ENCODE assay signal across 8 cellular contexts in the genomic region with DNA sequence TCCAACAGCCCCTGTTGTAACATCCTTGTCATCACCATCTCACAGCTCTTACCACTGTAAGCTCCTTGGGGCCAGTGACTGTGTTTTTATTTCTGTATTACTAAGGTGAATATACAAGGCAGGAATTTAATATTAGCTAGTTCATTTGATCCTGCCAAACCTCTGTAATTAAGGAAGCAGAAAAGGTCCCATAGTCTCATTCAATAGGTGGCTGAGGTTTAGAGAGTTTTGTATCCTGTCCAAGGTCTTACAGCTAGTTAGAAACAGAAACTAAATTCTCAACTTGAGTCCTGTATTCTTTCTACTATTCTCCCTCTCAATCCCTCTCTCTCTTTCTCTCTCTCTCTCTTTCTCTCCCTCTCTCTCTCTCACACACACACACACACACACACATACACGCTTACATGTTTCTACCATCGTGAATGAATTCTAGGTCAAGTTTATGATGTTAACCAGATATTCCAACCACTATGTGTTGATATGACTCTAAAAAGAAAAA. TPM values are rescaled to one million over a fixed set of nuclear protein-coding genes. Genes with fewer than 3 reads are reported as not detected.
DNase-seq lines count a peak whose midpoint lies in the region; ATAC-seq and TF ChIP-seq lines count a peak whose summit lies in the region.

No MANE protein-coding gene starts in this region.

- H3K4me3 ChIP-seq in HL-60 (replicated peaks; ENCODE audit: insufficient read depth, low read length) (no peak overlapping the region), mucosa of rectum (ENCODE audit: low read length in 2 of 2) (peak overlapping the region in 1 of 2 donors; percentile 74)

- H3K27ac Mint-ChIP-seq in CD14-positive monocyte (peak overlapping the region; percentile 93 to 100 (median 99)), MCF 10A (ENCODE audit: low read depth, unreplicated experiment) (peak overlapping the region; percentile 94)

- no peaks in the 10 kb centered on the region for H3K36me3 ChIP-seq in mucosa of rectum (ENCODE audit: control insufficient read depth in 2 of 2, insufficient read depth in 2 of 2, low read length in 2 of 2)

- H3K9me3 ChIP-seq in mucosa of rectum (ENCODE audit: control insufficient read depth in 2 of 2, low read length in 2 of 2), result no peaks in the 10 kb centered on the region

- H3K27ac ChIP-seq in HL-60 (replicated peaks) (peak overlapping the region; percentile 96), mucosa of rectum (ENCODE audit: low read depth in 2 of 2, low read length in 2 of 2) (peak overlapping the region; percentile 72 to 80)

- POLR2A ChIA-PET in MCF 10A (lab: Yijun Ruan, JAX) (interaction anchor here (0.8 to 8.0 kb wide), 8 partner anchors 9 to 359 kb away, joined by 3 to 69 read pairs (median 4); partner anchors contain the start of genes GLIPR1L1, GLIPR1L2 and KRR1), HEK293T (lab: Yijun Ruan, JAX) (interaction anchor here (1.0 kb wide), 1 partner anchor 89 kb away, joined by 3 read pairs; the partner anchor contains the start of gene GLIPR1L2)

- H3K27me3 ChIP-seq in HL-60 (ENCODE audit: insufficient read depth, poor library complexity, severe bottlenecking), result no peaks in the 10 kb centered on the region
- H3K27me3 ChIP-seq in mucosa of rectum (ENCODE audit: control insufficient read depth in 2 of 2, insufficient read depth in 2 of 2, low read length in 2 of 2), result no peaks in the 10 kb centered on the region

- H3K27me3 Mint-ChIP-seq in CD14-positive monocyte (ENCODE audit: low read depth in 3 of 3) (peaks cover 0 to 3% (median 0%) of the 10 kb centered on the region in 3 donors), MCF 10A (ENCODE audit: insufficient read depth, unreplicated experiment) (no peaks in the 10 kb centered on the region)

- H3K4me1 ChIP-seq in mucosa of rectum (ENCODE audit: control insufficient read depth in 2 of 2, insufficient read depth in 2 of 2, low read length in 2 of 2), result peaks cover 0 to 6% of the 10 kb centered on the region in 2 donors

- H3K9ac ChIP-seq in mucosa of rectum (ENCODE audit: low read depth in 1 of 2, low read length in 2 of 2), result peak overlapping the region in 1 of 2 donors; percentile 48

- in situ Hi-C loops in GM13976 (cut with MboI; ENCODE audit: low sequenced_read_pairs, unreplicated experiment), result loop anchor here (10.0 kb wide), 1 partner anchor 145 kb away; the partner anchor contains the start of genes CAPS2 and GLIPR1L1

- peak overlapping the region; percentile 96 to 98 for H3K4me3 Mint-ChIP-seq in CD14-positive monocyte
- peak overlapping the region; percentile 66 for H3K4me3 Mint-ChIP-seq in MCF 10A (ENCODE audit: unreplicated experiment)

- peaks cover 0 to 4% (median 2%) of the 10 kb centered on the region in 7 donors for H3K9me3 Mint-ChIP-seq in CD14-positive monocyte
- H3K9me3 Mint-ChIP-seq in MCF 10A (ENCODE audit: unreplicated experiment), result no peaks in the 10 kb centered on the region

- DNase-seq in CD14-positive monocyte (ENCODE audit: low spot score), result no peak
- no peak for DNase-seq in HL-60 (ENCODE audit: low read depth in 1 of 2, low spot score in 1 of 2)
- peak; percentile 23 for DNase-seq in MCF 10A (ENCODE audit: unreplicated experiment)
- no peak for DNase-seq in GM13976 (ENCODE audit: low spot score)
- no peak for DNase-seq in NCI-H82 (lab: John Stamatoyannopoulos, UW)
- no peak for DNase-seq in HEK293T (ENCODE audit: extremely low spot score)

- intact Hi-C loops in CD14-positive monocyte (cut with micrococcal nuclease), result loop anchor here (10.0 kb wide), 2 partner anchors 145 to 555 kb away; partner anchors contain the start of genes CAPS2 (in 2 of the 2), GLIPR1L1 (in 2 of the 2) and PHLDA1 (in 1 of the 2)
- intact Hi-C loops in MCF 10A (cut with micrococcal nuclease), result loop anchor here (1.0 kb wide), 2 partner anchors 89 to 150 kb away; partner anchors contain the start of genes CAPS2 and GLIPR1L2

- ATAC-seq in GM19467 (IDR thresholded peaks at IDR 0.05; ENCODE audit: unreplicated experiment), result peak; percentile 40

- H3K36me3 Mint-ChIP-seq in CD14-positive monocyte (peaks cover 27 to 28% of the 10 kb centered on the region in 2 donors), MCF 10A (ENCODE audit: insufficient read depth, unreplicated experiment) (no peaks in the 10 kb centered on the region)

- BruUV-seq in MCF 10A (replicated peaks; lab: Mats Ljungman, UMichigan), result TSS peak; percentile 72

- TF ChIP-seq CTCF in CD14-positive monocyte (IDR thresholded peaks at IDR 0.05) (no peak), HL-60 (IDR thresholded peaks at IDR 0.05; ENCODE audit: insufficient read depth, low read length) (no peak), MCF 10A (IDR thresholded peaks at IDR 0.05; ENCODE audit: unreplicated experiment) (no peak), GM13976 (IDR thresholded peaks at IDR 0.05; ENCODE audit: borderline replicate concordance, control extremely low read depth, extremely low read depth, insufficient read depth, missing control alignments) (no peak)

- CTCF ChIA-PET in MCF 10A (lab: Yijun Ruan, JAX), result interaction anchor here (1.1 to 3.6 kb wide), 5 partner anchors 13 to 146 kb away, joined by 3 to 17 read pairs (median 6); partner anchors contain the start of genes GLIPR1L1 and GLIPR1L2
- CTCF ChIA-PET in HEK293T (lab: Yijun Ruan, JAX), result no interaction called here

- H3K4me1 Mint-ChIP-seq in CD14-positive monocyte, result peaks cover 79% of the 10 kb centered on the region
- H3K4me1 Mint-ChIP-seq in MCF 10A (ENCODE audit: insufficient read depth, unreplicated experiment), result peaks cover 41% of the 10 kb centered on the region

TF ChIP-seq in HEK293T, 16 proteins besides CTCF, POLR2A, EP300 and RAD21:
- TF ChIP-seq ARNT (IDR thresholded peaks at IDR 0.05), result no peak
- no peak for TF ChIP-seq SP1 (IDR thresholded peaks at IDR 0.05)
- no peak for TF ChIP-seq BHLHE40 (IDR thresholded peaks at IDR 0.05; ENCODE audit: borderline replicate concordance)
- no peak for TF ChIP-seq ZNF384 (IDR thresholded peaks at IDR 0.05)
- TF ChIP-seq PKNOX1 (IDR thresholded peaks at IDR 0.05), result no peak
- no peak for TF ChIP-seq FOXA1 (IDR thresholded peaks at IDR 0.05)
- TF ChIP-seq FOXK2 (IDR thresholded peaks at IDR 0.05), result no peak
- TF ChIP-seq L3MBTL2 (conservative IDR thresholded peaks at IDR 0.05), result no peak
- no peak for TF ChIP-seq HDGF (IDR thresholded peaks at IDR 0.05; ENCODE audit: borderline replicate concordance)
- no peak for TF ChIP-seq ELF4 (IDR thresholded peaks at IDR 0.05)
- TF ChIP-seq FOXM1 (IDR thresholded peaks at IDR 0.05; ENCODE audit: borderline replicate concordance), result no peak
- TF ChIP-seq TARDBP (IDR thresholded peaks at IDR 0.05), result no peak
- no peak for TF ChIP-seq LEF1 (IDR thresholded peaks at IDR 0.05; ENCODE audit: borderline replicate concordance)
- TF ChIP-seq SUZ12 (IDR thresholded peaks at IDR 0.05), result no peak
- no peak for TF ChIP-seq NFRKB (IDR thresholded peaks at IDR 0.05)

RNA-seq across cellular contexts. Expression of gene GLIPR1, which starts 0.5 kb away (rescaled TPM):
- 100 to 1,000 TPM; 687 to 794 TPM for polyA plus RNA-seq in CD14-positive monocyte
- 29.6 and 36.4 TPM in 2 replicates for total RNA-seq in MCF 10A (2022)

RNA-seq across cellular contexts. Expression of gene KRR1, which starts 31.4 kb away (rescaled TPM):
- 10 to 100 TPM in 1 of 2 donors, 1 to 10 TPM in 1; 9.0 to 14.4 TPM for polyA plus RNA-seq in CD14-positive monocyte
- total RNA-seq in MCF 10A (2022), result 68.0 and 76.8 TPM in 2 replicates
